In the genomic region with DNA sequence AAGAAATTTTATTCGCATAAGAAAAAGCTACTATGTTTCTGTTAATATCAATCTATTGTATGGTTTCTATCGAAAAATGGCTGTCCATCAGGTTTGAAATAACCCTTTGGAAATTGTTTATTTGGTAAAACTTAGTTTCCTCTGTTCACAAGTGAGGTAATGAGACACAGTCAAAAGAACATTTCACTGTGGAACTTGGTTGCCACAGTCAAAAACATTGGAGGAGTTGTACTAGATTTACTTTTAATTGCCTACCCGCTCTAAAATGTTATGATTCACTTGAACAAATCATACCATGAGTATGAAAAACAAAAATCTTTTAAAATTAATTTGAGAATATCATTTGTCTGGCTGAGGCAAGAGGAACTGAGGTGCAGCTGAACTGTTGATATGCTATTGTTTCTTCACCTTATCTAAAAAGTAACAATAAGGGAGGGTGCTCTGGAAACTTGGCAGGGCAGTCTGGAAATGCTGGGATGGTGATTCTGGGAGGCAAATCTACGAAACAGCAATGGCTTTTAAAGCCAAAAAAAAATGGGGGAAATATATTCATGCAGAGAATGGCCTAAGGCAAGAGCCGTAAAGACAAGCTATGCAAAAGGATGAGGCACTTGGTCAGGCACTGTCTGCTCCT, we compare ENCODE assay signal across 17 cellular contexts. TPM values are rescaled to one million over a fixed set of nuclear protein-coding genes. Genes with fewer than 3 reads are reported as not detected.
DNase-seq lines count a peak whose midpoint lies in the region; ATAC-seq and TF ChIP-seq lines count a peak whose summit lies in the region.
"Had no signal": no experiment of that assay in that cellular context is flagged by ENCODE, and none has a peak within 500 bp of the region (broad histone marks: within the 10 kb centered on the region; RNA-seq: fewer than 3 reads in every experiment).

No MANE protein-coding gene starts in this region.

- H3K4me1 Mint-ChIP-seq in activated T-cell treated with anti-CD3 and anti-CD28 coated beads, Interleukin-2, amount 50 U/mL, for 24 hours (ENCODE audit: low read depth): peaks cover 32% of the 10 kb centered on the region

- H3K4me1 ChIP-seq in esophagus (ENCODE audit: control insufficient read depth in 2 of 2, insufficient read depth in 2 of 2, low read length in 1 of 2): peaks cover 0 to 5% of the 10 kb centered on the region in 2 donors
- peaks cover 6% of the 10 kb centered on the region for H3K4me1 ChIP-seq in mesodermal cell (ENCODE audit: control insufficient read depth, insufficient read depth, low read length, poor library complexity, severe bottlenecking)
- peaks cover 5 to 48% (median 40%) of the 10 kb centered on the region in 4 donors for H3K4me1 ChIP-seq in transverse colon
- peaks cover 5% of the 10 kb centered on the region; the same call in 1 of the 2 replicates for H3K4me1 ChIP-seq in BE2C

- no peaks in the 10 kb centered on the region for H3K36me3 ChIP-seq in esophagus (ENCODE audit: control insufficient read depth in 2 of 2, insufficient read depth in 2 of 2, low read length in 1 of 2)
- no peaks in the 10 kb centered on the region for H3K36me3 ChIP-seq in mesodermal cell (ENCODE audit: control insufficient read depth, insufficient read depth, low read length)
- H3K36me3 ChIP-seq in transverse colon: no peaks in the 10 kb centered on the region
- H3K36me3 ChIP-seq in BE2C: no peaks in the 10 kb centered on the region

- TF ChIP-seq EP300 in transverse colon (IDR thresholded peaks at IDR 0.05; ENCODE audit: low read depth): no peak

- TF ChIP-seq CTCF in transverse colon (IDR thresholded peaks at IDR 0.05) (no peak), BE2C (IDR thresholded peaks at IDR 0.05; ENCODE audit: low read depth, low read length) (no peak)

- intact Hi-C loops in transverse colon (cut with DNase I; ENCODE audit: low total_unique reads) (no loop called here), sciatic nerve (cut with DNase I) (no loop called here)

- H3K27me3 Mint-ChIP-seq in activated T-cell treated with anti-CD3 and anti-CD28 coated beads, Interleukin-2, amount 50 U/mL, for 24 hours: no peaks in the 10 kb centered on the region
- H3K27me3 Mint-ChIP-seq: activated CD4-positive, alpha-beta memory T cell treated with anti-CD3 and anti-CD28 coated beads, Interleukin-2, amount 10 ng/mL, durations not matched to agents 7 days and 5 days; central memory CD8-positive, alpha-beta T cell; stimulated activated naive CD8-positive, alpha-beta T cell treated with anti-CD3 and anti-CD28 coated beads, Interleukin-15, amount 100 ng/mL, for 72 hours had no signal

- peak overlapping the region; percentile 47 for H3K27ac Mint-ChIP-seq in activated T-cell treated with anti-CD3 and anti-CD28 coated beads, Interleukin-2, amount 50 U/mL, for 24 hours
- H3K27ac Mint-ChIP-seq: activated CD4-positive, alpha-beta memory T cell treated with anti-CD3 and anti-CD28 coated beads, Interleukin-2, amount 10 ng/mL, durations not matched to agents 7 days and 5 days had no signal

- H3K9me3 ChIP-seq in esophagus (ENCODE audit: control insufficient read depth in 2 of 2, insufficient read depth in 1 of 2, low read depth in 1 of 2, low read length in 1 of 2) (no peaks in the 10 kb centered on the region), mesodermal cell (ENCODE audit: control insufficient read depth, low read length) (no peaks in the 10 kb centered on the region), transverse colon (no peaks in the 10 kb centered on the region), BE2C (no peaks in the 10 kb centered on the region)
- H3K9me3 ChIP-seq: psoas muscle had no signal

- no peak for ATAC-seq in sciatic nerve
- ATAC-seq: stimulated activated naive CD8-positive, alpha-beta T cell treated with anti-CD3 and anti-CD28 coated beads, Interleukin-15, amount 100 ng/mL, for 72 hours had no signal

- H3K27me3 ChIP-seq in esophagus (ENCODE audit: control insufficient read depth in 1 of 2, insufficient read depth in 2 of 2, low read length in 2 of 2) (no peaks in the 10 kb centered on the region), transverse colon (no peaks in the 10 kb centered on the region), BE2C (no peaks in the 10 kb centered on the region)

- H3K4me3 Mint-ChIP-seq in activated T-cell treated with anti-CD3 and anti-CD28 coated beads, Interleukin-2, amount 50 U/mL, for 24 hours: no peak overlapping the region
- H3K4me3 Mint-ChIP-seq: activated CD4-positive, alpha-beta memory T cell treated with anti-CD3 and anti-CD28 coated beads, Interleukin-2, amount 10 ng/mL, durations not matched to agents 7 days and 5 days; central memory CD8-positive, alpha-beta T cell; stimulated activated naive CD8-positive, alpha-beta T cell treated with anti-CD3 and anti-CD28 coated beads, Interleukin-15, amount 100 ng/mL, for 72 hours had no signal

- TF ChIP-seq POLR2A in transverse colon (IDR thresholded peaks at IDR 0.05): no peak

- H3K9me3 Mint-ChIP-seq in activated T-cell treated with anti-CD3 and anti-CD28 coated beads, Interleukin-2, amount 50 U/mL, for 24 hours: no peaks in the 10 kb centered on the region
- H3K9me3 Mint-ChIP-seq: activated CD4-positive, alpha-beta memory T cell treated with anti-CD3 and anti-CD28 coated beads, Interleukin-2, amount 10 ng/mL, durations not matched to agents 7 days and 5 days; central memory CD8-positive, alpha-beta T cell; stimulated activated naive CD8-positive, alpha-beta T cell treated with anti-CD3 and anti-CD28 coated beads, Interleukin-15, amount 100 ng/mL, for 72 hours had no signal

- peaks cover 53% of the 10 kb centered on the region for H3K36me3 Mint-ChIP-seq in activated T-cell treated with anti-CD3 and anti-CD28 coated beads, Interleukin-2, amount 50 U/mL, for 24 hours (ENCODE audit: low read depth)

- in situ Hi-C loops in transverse colon (cut with MboI; ENCODE audit: low pct_ligation_motif_present in 1 of 4, low pct_unique_long_range_greater_than_20kb in 1 of 4, low sequenced_read_pairs in 3 of 4): loop anchor here in 1 of 4 donors (25.0 kb wide), 1 partner anchor 99 kb away; no protein-coding TSS in a partner anchor

- no peak for DNase-seq in activated T-cell treated with anti-CD3 and anti-CD28 coated beads, Interleukin-2, amount 50 U/mL, for 24 hours
- DNase-seq in activated T-cell treated with anti-CD3 and anti-CD28 coated beads for 4 hours (no peak), transverse colon (no peak), sciatic nerve (ENCODE audit: low spot score) (no peak), BE2C (no peak), medulla oblongata (ENCODE audit: extremely low spot score) (no peak)
- DNase-seq: activated CD4-positive, alpha-beta memory T cell treated with anti-CD3 and anti-CD28 coated beads, Interleukin-2, amount 10 ng/mL, durations not matched to agents 7 days and 5 days; activated effector memory CD4-positive, alpha-beta T cell treated with anti-CD3 and anti-CD28 coated beads, Interleukin-2, amount 50 U/mL, for 16 hours; NCI-H2029 treated with DMSO at 0.1 percent for 48 hours; psoas muscle; SHP77 treated with DMSO at 0.1 percent for 48 hours; stimulated activated CD4-positive, alpha-beta T cell treated with anti-CD3 and anti-CD28 coated beads, Interleukin-4, amount 100 ng/mL, for 4 hours; stimulated activated naive CD8-positive, alpha-beta T cell treated with anti-CD3 and anti-CD28 coated beads, Interleukin-15, amount 100 ng/mL, for 72 hours had no signal

- H3K27ac ChIP-seq in esophagus (ENCODE audit: low read depth in 2 of 2, low read length in 1 of 2): peak overlapping the region; percentile 26 to 63
- peak overlapping the region; percentile 26 for H3K27ac ChIP-seq in mesodermal cell (ENCODE audit: low read depth, low read length, severe bottlenecking)
- H3K27ac ChIP-seq in transverse colon: peak overlapping the region; percentile 52 to 67 (median 58)
- H3K27ac ChIP-seq: epithelial cell of prostate, psoas muscle had no signal

- H3K4me3 ChIP-seq in esophagus (ENCODE audit: low read depth in 1 of 2, low read length in 2 of 2) (no peak overlapping the region), mesodermal cell (ENCODE audit: extremely low read depth, insufficient read depth, low read length, poor library complexity, severe bottlenecking) (no peak overlapping the region), transverse colon (no peak overlapping the region), BE2C (ENCODE audit: low read depth, low read length) (no peak overlapping the region)
- H3K4me3 ChIP-seq: psoas muscle had no signal

- 70 to 82% methylated on average over 5 of the region's 5 CpGs for WGBS in esophagus, 2 donors
- 82 to 92% methylated on average over 2 to 3 of the region's 5 CpGs for WGBS in mesodermal cell (ENCODE audit: insufficient coverage in 2 of 2), 2 experiments
- WGBS in transverse colon (ENCODE audit: low coverage in 1 of 2), 2 donors: 83 to 85% methylated on average over 5 of the region's 5 CpGs

RNA-seq across cellular contexts. Expression of gene ITPR2, which starts 46.4 kb away (rescaled TPM):
- 1 to 10 TPM; 4.8 to 5.7 TPM for polyA plus RNA-seq in esophagus
- polyA plus RNA-seq in mesodermal cell (2013, experiment 1 of 2): 5.9 TPM
- polyA plus RNA-seq in mesodermal cell (2013, experiment 2 of 2): 5.7 TPM
- total RNA-seq in transverse colon: 10 to 100 TPM; 29.8 to 60.5 (median 41.2) TPM
- 71.7 TPM for total RNA-seq in sciatic nerve
- polyA plus RNA-seq in BE2C (2012; ENCODE audit: insufficient read depth, insufficient read length, low read depth): 3.2 TPM
